38 cellular contexts compared by ENCODE assay signal in genomic region chr10:133060466-133060865, GRCh38. TPM values are rescaled to one million over a fixed set of nuclear protein-coding genes. Genes with fewer than 3 reads are reported as not detected.
"Had no signal": no experiment of that assay in that cellular context is flagged by ENCODE, and none has a peak within 500 bp of the region (broad histone marks: within the 10 kb centered on the region; RNA-seq: fewer than 3 reads in every experiment).

No MANE protein-coding gene starts in this region.

- H3K27me3 Mint-ChIP-seq: activated B cell treated with CpG ODN at 0.5 μM for 24 hours; activated CD4-positive, alpha-beta T cell treated with anti-CD3 and anti-CD28 coated beads, Interleukin-2, amount 10 ng/mL, durations not matched to agents 24 days and 14 days had no signal

- H3K4me3 ChIP-seq: adrenal gland, body of pancreas, breast epithelium had no signal

- H3K27ac Mint-ChIP-seq: activated B cell treated with CpG ODN at 0.5 μM for 24 hours; activated CD4-positive, alpha-beta memory T cell treated with anti-CD3 and anti-CD28 coated beads for 36 hours; activated CD4-positive, alpha-beta T cell treated with anti-CD3 and anti-CD28 coated beads, Interleukin-2, amount 10 ng/mL, durations not matched to agents 24 days and 14 days; activated CD8-positive, alpha-beta T cell treated with anti-CD3 and anti-CD28 coated beads for 36 hours; activated naive CD4-positive, alpha-beta T cell treated with anti-CD3 and anti-CD28 coated beads for 36 hours; activated naive CD4-positive, alpha-beta T cell treated with anti-CD3 and anti-CD28 coated beads, Interleukin-2, amount 50 U/mL, for 72 hours; activated naive CD8-positive, alpha-beta T cell treated with anti-CD3 and anti-CD28 coated beads for 36 hours; activated T-cell treated with anti-CD3 and anti-CD28 coated beads, Interleukin-2, amount 50 U/mL, for 72 hours; activated T-helper 1 cell treated with anti-CD3 and anti-CD28 coated beads, Interleukin-12 subunit alpha, Interleukin-12 subunit beta, Interleukin-2, Interleukin-4 antibody, amounts not matched to agents 30 ng/mL and 10 ng/mL and 1 ng/mL, durations not matched to agents 14 hours and 24 hours and 36 hours; activated T-helper 17 cell treated with anti-CD3 and anti-CD28 coated beads, Interleukin-2, amount 50 U/mL, for 72 hours; T-cell; T-helper 17 cell had no signal

- H3K27ac ChIP-seq: adrenal gland, body of pancreas, brain microvascular endothelial cell, breast epithelium, VCaP had no signal

- H3K9me3 ChIP-seq: adrenal gland, body of pancreas, breast epithelium had no signal

- H3K4me1 Mint-ChIP-seq: activated B cell treated with CpG ODN at 0.5 μM for 24 hours had no signal

- H3K4me1 ChIP-seq: adrenal gland, body of pancreas, breast epithelium had no signal

- H3K9me3 Mint-ChIP-seq: activated B cell treated with CpG ODN at 0.5 μM for 24 hours; activated CD4-positive, alpha-beta memory T cell treated with anti-CD3 and anti-CD28 coated beads for 36 hours; activated CD4-positive, alpha-beta T cell treated with anti-CD3 and anti-CD28 coated beads, Interleukin-2, amount 10 ng/mL, durations not matched to agents 24 days and 14 days; activated CD8-positive, alpha-beta T cell treated with anti-CD3 and anti-CD28 coated beads for 36 hours; activated naive CD4-positive, alpha-beta T cell treated with anti-CD3 and anti-CD28 coated beads for 36 hours; activated naive CD4-positive, alpha-beta T cell treated with anti-CD3 and anti-CD28 coated beads, Interleukin-2, amount 50 U/mL, for 72 hours; activated naive CD8-positive, alpha-beta T cell treated with anti-CD3 and anti-CD28 coated beads for 36 hours; activated T-cell treated with anti-CD3 and anti-CD28 coated beads, Interleukin-2, amount 50 U/mL, for 4 hours; activated T-cell treated with anti-CD3 and anti-CD28 coated beads, Interleukin-2, amount 50 U/mL, for 72 hours; activated T-helper 1 cell treated with anti-CD3 and anti-CD28 coated beads, Interleukin-12 subunit alpha, Interleukin-12 subunit beta, Interleukin-2, Interleukin-4 antibody, amounts not matched to agents 30 ng/mL and 10 ng/mL and 1 ng/mL, durations not matched to agents 14 hours and 24 hours and 36 hours; activated T-helper 17 cell treated with anti-CD3 and anti-CD28 coated beads, Interleukin-2, amount 50 U/mL, for 72 hours; T-cell had no signal

- ATAC-seq: activated CD8-positive, alpha-beta T cell treated with anti-CD3 and anti-CD28 coated beads for 36 hours; activated naive CD4-positive, alpha-beta T cell treated with anti-CD3 and anti-CD28 coated beads, Interleukin-2, amount 50 U/mL, for 72 hours; activated T-cell treated with anti-CD3 and anti-CD28 coated beads, Interleukin-2, amount 50 U/mL, for 4 hours; activated T-cell treated with anti-CD3 and anti-CD28 coated beads, Interleukin-2, amount 50 U/mL, for 72 hours; activated T-helper 17 cell treated with anti-CD3 and anti-CD28 coated beads, Interleukin-2, amount 50 U/mL, for 72 hours; body of pancreas; T-cell; T-helper 17 cell had no signal

- H3K36me3 ChIP-seq: adrenal gland, brain microvascular endothelial cell, breast epithelium had no signal

- H3K4me3 Mint-ChIP-seq: activated B cell treated with CpG ODN at 0.5 μM for 24 hours; activated CD4-positive, alpha-beta memory T cell treated with anti-CD3 and anti-CD28 coated beads for 36 hours; activated CD4-positive, alpha-beta T cell treated with anti-CD3 and anti-CD28 coated beads, Interleukin-2, amount 10 ng/mL, durations not matched to agents 24 days and 14 days; activated CD8-positive, alpha-beta T cell treated with anti-CD3 and anti-CD28 coated beads for 36 hours; activated naive CD4-positive, alpha-beta T cell treated with anti-CD3 and anti-CD28 coated beads for 36 hours; activated naive CD8-positive, alpha-beta T cell treated with anti-CD3 and anti-CD28 coated beads for 36 hours; activated T-cell treated with anti-CD3 and anti-CD28 coated beads, Interleukin-2, amount 50 U/mL, for 4 hours; activated T-cell treated with anti-CD3 and anti-CD28 coated beads, Interleukin-2, amount 50 U/mL, for 72 hours; activated T-helper 1 cell treated with anti-CD3 and anti-CD28 coated beads, Interleukin-12 subunit alpha, Interleukin-12 subunit beta, Interleukin-2, Interleukin-4 antibody, amounts not matched to agents 30 ng/mL and 10 ng/mL and 1 ng/mL, durations not matched to agents 14 hours and 24 hours and 36 hours; activated T-helper 17 cell treated with anti-CD3 and anti-CD28 coated beads, Interleukin-2, amount 50 U/mL, for 72 hours; T-cell; T-helper 17 cell had no signal

- H3K27me3 ChIP-seq: adrenal gland, body of pancreas, brain microvascular endothelial cell had no signal

- FAIRE-seq: astrocyte, TTC549 had no signal

- DNase-seq: activated B cell treated with CpG ODN at 0.5 μM for 24 hours; activated CD4-positive, alpha-beta memory T cell treated with anti-CD3 and anti-CD28 coated beads for 36 hours; activated CD4-positive, alpha-beta T cell treated with anti-CD3 and anti-CD28 coated beads for 4 hours; activated CD4-positive, alpha-beta T cell treated with anti-CD3 and anti-CD28 coated beads, Interleukin-2, amount 10 ng/mL, durations not matched to agents 24 days and 14 days; activated CD4-positive, alpha-beta T cell treated with anti-CD3 and anti-CD28 coated beads, Interleukin-2, amount 50 U/mL, for 1 hour; activated CD4-positive, alpha-beta T cell treated with anti-CD3 and anti-CD28 coated beads, Interleukin-2, amount 50 U/mL, for 4 hours; activated CD4-positive, CD25-positive, alpha-beta regulatory T cell treated with anti-CD3 and anti-CD28 coated beads, Interleukin-2, amount 50 U/mL, for 72 hours; activated CD8-positive, alpha-beta memory T cell treated with anti-CD3 and anti-CD28 coated beads, Interleukin-2, amount 50 U/mL, for 4 hours; activated CD8-positive, alpha-beta T cell treated with anti-CD3 and anti-CD28 coated beads for 36 hours; activated effector memory CD4-positive, alpha-beta T cell treated with anti-CD3 and anti-CD28 coated beads, Interleukin-2, amount 50 U/mL, for 16 hours; activated gamma-delta T cell treated with Interleukin-2 at 50 U/mL for 16 hours; activated naive CD4-positive, alpha-beta T cell; activated naive CD4-positive, alpha-beta T cell treated with anti-CD3 and anti-CD28 coated beads for 36 hours; activated naive CD4-positive, alpha-beta T cell treated with anti-CD3 and anti-CD28 coated beads, Interleukin-2, amount 50 U/mL, for 16 hours; activated naive CD8-positive, alpha-beta T cell treated with anti-CD3 and anti-CD28 coated beads for 36 hours; activated T-cell treated with anti-CD3 and anti-CD28 coated beads for 4 hours; activated T-cell treated with anti-CD3 and anti-CD28 coated beads, Interleukin-2, amount 50 U/mL, for 1 hour; activated T-cell treated with anti-CD3 and anti-CD28 coated beads, Interleukin-2, amount 50 U/mL, for 4 hours; activated T-cell treated with anti-CD3 and anti-CD28 coated beads, Interleukin-2, amount 50 U/mL, for 72 hours; adrenal gland; amniotic stem cell; aorta; body of pancreas; brain microvascular endothelial cell; central memory CD4-positive, alpha-beta T cell; T-cell; T-helper 17 cell; T-helper 9 cell had no signal

RNA-seq across cellular contexts. Expression of gene ADGRA1, which starts 27.3 kb away (rescaled TPM):
- total RNA-seq: activated B cell treated with CpG ODN at 0.5 μM for 24 hours; activated CD4-positive, alpha-beta memory T cell treated with anti-CD3 and anti-CD28 coated beads for 36 hours; activated CD4-positive, alpha-beta T cell treated with anti-CD3 and anti-CD28 coated beads, Interleukin-2, amount 10 ng/mL, durations not matched to agents 24 days and 14 days; activated CD8-positive, alpha-beta memory T cell treated with anti-CD3 and anti-CD28 coated beads for 36 hours; activated CD8-positive, alpha-beta T cell treated with anti-CD3 and anti-CD28 coated beads for 36 hours; activated naive CD4-positive, alpha-beta T cell treated with anti-CD3 and anti-CD28 coated beads for 36 hours; activated naive CD4-positive, alpha-beta T cell treated with anti-CD3 and anti-CD28 coated beads, Interleukin-2, amount 50 U/mL, for 72 hours; activated naive CD8-positive, alpha-beta T cell treated with anti-CD3 and anti-CD28 coated beads for 36 hours; activated T-cell treated with anti-CD3 and anti-CD28 coated beads, Interleukin-2, amount 50 U/mL, for 4 hours; activated T-cell treated with anti-CD3 and anti-CD28 coated beads, Interleukin-2, amount 50 U/mL, for 72 hours; activated T-helper 1 cell treated with anti-CD3 and anti-CD28 coated beads, Interleukin-12 subunit alpha, Interleukin-12 subunit beta, Interleukin-2, Interleukin-4 antibody, amounts not matched to agents 30 ng/mL and 10 ng/mL and 1 ng/mL, durations not matched to agents 14 hours and 24 hours and 36 hours; activated T-helper 17 cell treated with anti-CD3 and anti-CD28 coated beads, Interleukin-2, amount 50 U/mL, for 72 hours; aorta; astrocyte; T-cell; T-helper 1 cell treated with Interleukin-12 subunit alpha and Interleukin-12 subunit beta and Interleukin-4 antibody, amounts not matched to agents 30 ng/mL and 1 ng/mL, for 36 hours; T-helper 17 cell; T-helper 2 cell treated with Interferon-gamma antibody and Interleukin-4, amounts not matched to agents 100 ng/mL and 5 ng/mL, for 36 hours had no signal
